1 cellular context compared by ENCODE assay signal in the genomic region with DNA sequence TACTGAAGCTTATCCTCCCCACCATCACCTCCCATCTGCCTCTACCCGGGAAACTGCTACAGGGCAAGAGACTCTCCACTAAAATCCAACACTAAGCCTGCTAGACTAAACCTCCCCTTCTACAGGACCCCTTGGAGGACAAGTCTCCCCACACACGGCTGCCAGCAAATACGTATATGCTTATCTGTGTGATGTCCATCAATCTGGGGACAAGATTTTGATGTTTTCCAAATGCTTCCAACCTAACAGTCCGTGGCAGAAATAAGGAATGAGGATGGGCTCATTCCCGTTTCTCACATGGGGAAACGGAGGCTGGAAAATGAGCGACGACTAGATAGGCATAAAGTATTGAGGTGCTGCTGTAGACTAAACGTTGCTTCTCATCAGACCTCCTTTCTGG.
TF ChIP-seq lines count a peak whose summit lies in the region.

No MANE protein-coding gene starts in this region.

TF ChIP-seq in HCT116, 20 proteins besides CTCF, POLR2A, EP300 and RAD21:
- TF ChIP-seq, protein P1, sequence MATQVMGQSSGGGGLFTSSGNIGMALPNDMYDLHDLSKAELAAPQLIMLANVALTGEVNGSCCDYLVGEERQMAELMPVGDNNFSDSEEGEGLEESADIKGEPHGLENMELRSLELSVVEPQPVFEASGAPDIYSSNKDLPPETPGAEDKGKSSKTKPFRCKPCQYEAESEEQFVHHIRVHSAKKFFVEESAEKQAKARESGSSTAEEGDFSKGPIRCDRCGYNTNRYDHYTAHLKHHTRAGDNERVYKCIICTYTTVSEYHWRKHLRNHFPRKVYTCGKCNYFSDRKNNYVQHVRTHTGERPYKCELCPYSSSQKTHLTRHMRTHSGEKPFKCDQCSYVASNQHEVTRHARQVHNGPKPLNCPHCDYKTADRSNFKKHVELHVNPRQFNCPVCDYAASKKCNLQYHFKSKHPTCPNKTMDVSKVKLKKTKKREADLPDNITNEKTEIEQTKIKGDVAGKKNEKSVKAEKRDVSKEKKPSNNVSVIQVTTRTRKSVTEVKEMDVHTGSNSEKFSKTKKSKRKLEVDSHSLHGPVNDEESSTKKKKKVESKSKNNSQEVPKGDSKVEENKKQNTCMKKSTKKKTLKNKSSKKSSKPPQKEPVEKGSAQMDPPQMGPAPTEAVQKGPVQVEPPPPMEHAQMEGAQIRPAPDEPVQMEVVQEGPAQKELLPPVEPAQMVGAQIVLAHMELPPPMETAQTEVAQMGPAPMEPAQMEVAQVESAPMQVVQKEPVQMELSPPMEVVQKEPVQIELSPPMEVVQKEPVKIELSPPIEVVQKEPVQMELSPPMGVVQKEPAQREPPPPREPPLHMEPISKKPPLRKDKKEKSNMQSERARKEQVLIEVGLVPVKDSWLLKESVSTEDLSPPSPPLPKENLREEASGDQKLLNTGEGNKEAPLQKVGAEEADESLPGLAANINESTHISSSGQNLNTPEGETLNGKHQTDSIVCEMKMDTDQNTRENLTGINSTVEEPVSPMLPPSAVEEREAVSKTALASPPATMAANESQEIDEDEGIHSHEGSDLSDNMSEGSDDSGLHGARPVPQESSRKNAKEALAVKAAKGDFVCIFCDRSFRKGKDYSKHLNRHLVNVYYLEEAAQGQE (IDR thresholded peaks at IDR 0.05; ENCODE audit: low read depth), result no peak
- TF ChIP-seq TCF7L2 (IDR thresholded peaks at IDR 0.05; ENCODE audit: borderline replicate concordance, extremely low read depth, insufficient read depth, insufficient read length) (no peak), ELF1 (IDR thresholded peaks at IDR 0.05; ENCODE audit: borderline replicate concordance, low read depth) (no peak), ZFX (IDR thresholded peaks at IDR 0.05) (no peak), ATF3 (IDR thresholded peaks at IDR 0.05) (no peak), SP1 (IDR thresholded peaks at IDR 0.05; ENCODE audit: low read depth) (no peak), EGR1 (IDR thresholded peaks at IDR 0.05; ENCODE audit: low read depth) (no peak), POLR2AphosphoS5 (IDR thresholded peaks at IDR 0.05; ENCODE audit: low read depth, low read length) (no peak), FOSL1 (IDR thresholded peaks at IDR 0.05; ENCODE audit: low read depth) (no peak)
- TF ChIP-seq, protein P2, sequence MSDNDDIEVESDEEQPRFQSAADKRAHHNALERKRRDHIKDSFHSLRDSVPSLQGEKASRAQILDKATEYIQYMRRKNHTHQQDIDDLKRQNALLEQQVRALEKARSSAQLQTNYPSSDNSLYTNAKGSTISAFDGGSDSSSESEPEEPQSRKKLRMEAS (IDR thresholded peaks at IDR 0.05), result no peak
